Comparison of ENCODE assay signal across 2 cellular contexts in the genomic region with DNA sequence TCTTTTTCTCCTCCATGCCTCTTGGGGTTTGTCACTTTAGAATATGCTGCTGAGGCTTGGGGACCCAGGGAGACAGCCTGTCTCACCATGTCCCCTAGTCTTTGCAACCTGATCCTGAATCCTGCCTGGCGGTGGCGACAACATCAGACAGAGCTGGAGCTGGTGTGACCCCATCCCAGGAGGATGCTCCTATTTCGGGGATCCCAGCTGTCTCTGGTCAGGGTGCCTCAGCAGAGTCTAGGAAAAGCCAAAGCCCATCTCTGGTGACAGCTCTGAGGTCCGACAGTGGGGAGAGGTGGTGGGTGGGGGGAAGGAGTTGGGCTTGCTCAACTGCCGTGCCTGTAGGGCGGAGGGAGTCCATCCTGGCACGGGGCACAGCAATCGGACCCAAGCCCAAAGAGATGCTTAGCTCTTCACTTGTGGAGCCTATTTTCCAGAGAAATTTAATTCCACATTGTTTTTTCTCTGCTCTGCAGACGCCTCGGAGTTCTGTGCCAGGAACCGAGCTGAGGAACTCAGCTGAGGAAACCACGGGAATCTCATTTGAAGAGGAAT.
A peak's percentile ranks its signal among the peaks of the same experiment; 100 is the strongest.
TF ChIP-seq lines count a peak whose summit lies in the region.

No MANE protein-coding gene starts in this region.

TF ChIP-seq in HepG2, 621 proteins besides CTCF, POLR2A, EP300 and RAD21 (continues in another document):
- no peak for TF ChIP-seq RBM22 (optimal IDR thresholded peaks at IDR 0.05; ENCODE audit: low read length)
- TF ChIP-seq CHCHD3 (CRISPR knock-in tag; IDR thresholded peaks at IDR 0.05): no peak
- TF ChIP-seq, protein P1, sequence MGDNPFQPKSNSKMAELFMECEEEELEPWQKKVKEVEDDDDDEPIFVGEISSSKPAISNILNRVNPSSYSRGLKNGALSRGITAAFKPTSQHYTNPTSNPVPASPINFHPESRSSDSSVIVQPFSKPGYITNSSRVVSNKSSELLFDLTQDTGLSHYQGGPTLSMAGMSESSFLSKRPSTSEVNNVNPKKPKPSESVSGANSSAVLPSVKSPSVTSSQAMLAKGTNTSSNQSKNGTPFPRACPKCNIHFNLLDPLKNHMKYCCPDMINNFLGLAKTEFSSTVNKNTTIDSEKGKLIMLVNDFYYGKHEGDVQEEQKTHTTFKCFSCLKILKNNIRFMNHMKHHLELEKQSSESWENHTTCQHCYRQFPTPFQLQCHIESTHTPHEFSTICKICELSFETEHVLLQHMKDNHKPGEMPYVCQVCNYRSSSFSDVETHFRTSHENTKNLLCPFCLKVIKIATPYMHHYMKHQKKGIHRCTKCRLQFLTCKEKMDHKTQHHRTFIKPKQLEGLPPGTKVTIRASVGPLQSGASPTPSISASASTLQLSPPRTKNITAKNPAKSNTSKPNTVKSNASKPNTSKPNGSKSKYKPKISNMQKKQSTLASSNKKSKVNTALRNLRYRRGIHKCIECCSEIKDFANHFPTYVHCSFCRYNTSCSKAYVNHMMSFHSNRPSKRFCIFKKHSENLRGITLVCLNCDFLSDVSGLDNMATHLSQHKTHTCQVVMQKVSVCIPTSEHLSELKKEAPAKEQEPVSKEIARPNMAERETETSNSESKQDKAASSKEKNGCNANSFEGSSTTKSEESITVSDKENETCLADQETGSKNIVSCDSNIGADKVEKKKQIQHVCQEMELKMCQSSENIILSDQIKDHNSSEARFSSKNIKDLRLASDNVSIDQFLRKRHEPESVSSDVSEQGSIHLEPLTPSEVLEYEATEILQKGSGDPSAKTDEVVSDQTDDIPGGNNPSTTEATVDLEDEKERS (CRISPR knock-in tag; IDR thresholded peaks at IDR 0.05): no peak
- TF ChIP-seq, protein P2, sequence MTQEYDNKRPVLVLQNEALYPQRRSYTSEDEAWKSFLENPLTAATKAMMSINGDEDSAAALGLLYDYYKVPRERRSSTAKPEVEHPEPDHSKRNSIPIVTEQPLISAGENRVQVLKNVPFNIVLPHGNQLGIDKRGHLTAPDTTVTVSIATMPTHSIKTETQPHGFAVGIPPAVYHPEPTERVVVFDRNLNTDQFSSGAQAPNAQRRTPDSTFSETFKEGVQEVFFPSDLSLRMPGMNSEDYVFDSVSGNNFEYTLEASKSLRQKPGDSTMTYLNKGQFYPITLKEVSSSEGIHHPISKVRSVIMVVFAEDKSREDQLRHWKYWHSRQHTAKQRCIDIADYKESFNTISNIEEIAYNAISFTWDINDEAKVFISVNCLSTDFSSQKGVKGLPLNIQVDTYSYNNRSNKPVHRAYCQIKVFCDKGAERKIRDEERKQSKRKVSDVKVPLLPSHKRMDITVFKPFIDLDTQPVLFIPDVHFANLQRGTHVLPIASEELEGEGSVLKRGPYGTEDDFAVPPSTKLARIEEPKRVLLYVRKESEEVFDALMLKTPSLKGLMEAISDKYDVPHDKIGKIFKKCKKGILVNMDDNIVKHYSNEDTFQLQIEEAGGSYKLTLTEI (CRISPR knock-in tag; conservative IDR thresholded peaks at IDR 0.05): no peak
- no peak for TF ChIP-seq ZNF496 (CRISPR knock-in tag; IDR thresholded peaks at IDR 0.05; ENCODE audit: insufficient replicate concordance)
- no peak for TF ChIP-seq ZNF530 (CRISPR knock-in tag; IDR thresholded peaks at IDR 0.05; ENCODE audit: low read depth)
- TF ChIP-seq, protein P3, sequence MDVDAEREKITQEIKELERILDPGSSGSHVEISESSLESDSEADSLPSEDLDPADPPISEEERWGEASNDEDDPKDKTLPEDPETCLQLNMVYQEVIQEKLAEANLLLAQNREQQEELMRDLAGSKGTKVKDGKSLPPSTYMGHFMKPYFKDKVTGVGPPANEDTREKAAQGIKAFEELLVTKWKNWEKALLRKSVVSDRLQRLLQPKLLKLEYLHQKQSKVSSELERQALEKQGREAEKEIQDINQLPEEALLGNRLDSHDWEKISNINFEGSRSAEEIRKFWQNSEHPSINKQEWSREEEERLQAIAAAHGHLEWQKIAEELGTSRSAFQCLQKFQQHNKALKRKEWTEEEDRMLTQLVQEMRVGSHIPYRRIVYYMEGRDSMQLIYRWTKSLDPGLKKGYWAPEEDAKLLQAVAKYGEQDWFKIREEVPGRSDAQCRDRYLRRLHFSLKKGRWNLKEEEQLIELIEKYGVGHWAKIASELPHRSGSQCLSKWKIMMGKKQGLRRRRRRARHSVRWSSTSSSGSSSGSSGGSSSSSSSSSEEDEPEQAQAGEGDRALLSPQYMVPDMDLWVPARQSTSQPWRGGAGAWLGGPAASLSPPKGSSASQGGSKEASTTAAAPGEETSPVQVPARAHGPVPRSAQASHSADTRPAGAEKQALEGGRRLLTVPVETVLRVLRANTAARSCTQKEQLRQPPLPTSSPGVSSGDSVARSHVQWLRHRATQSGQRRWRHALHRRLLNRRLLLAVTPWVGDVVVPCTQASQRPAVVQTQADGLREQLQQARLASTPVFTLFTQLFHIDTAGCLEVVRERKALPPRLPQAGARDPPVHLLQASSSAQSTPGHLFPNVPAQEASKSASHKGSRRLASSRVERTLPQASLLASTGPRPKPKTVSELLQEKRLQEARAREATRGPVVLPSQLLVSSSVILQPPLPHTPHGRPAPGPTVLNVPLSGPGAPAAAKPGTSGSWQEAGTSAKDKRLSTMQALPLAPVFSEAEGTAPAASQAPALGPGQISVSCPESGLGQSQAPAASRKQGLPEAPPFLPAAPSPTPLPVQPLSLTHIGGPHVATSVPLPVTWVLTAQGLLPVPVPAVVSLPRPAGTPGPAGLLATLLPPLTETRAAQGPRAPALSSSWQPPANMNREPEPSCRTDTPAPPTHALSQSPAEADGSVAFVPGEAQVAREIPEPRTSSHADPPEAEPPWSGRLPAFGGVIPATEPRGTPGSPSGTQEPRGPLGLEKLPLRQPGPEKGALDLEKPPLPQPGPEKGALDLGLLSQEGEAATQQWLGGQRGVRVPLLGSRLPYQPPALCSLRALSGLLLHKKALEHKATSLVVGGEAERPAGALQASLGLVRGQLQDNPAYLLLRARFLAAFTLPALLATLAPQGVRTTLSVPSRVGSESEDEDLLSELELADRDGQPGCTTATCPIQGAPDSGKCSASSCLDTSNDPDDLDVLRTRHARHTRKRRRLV (CRISPR knock-in tag; IDR thresholded peaks at IDR 0.05): no peak
- TF ChIP-seq ZXDC (CRISPR knock-in tag; IDR thresholded peaks at IDR 0.05): peak; percentile 20; the same call in 1 of the 2 replicates
- TF ChIP-seq ZNF766 (CRISPR knock-in tag; IDR thresholded peaks at IDR 0.05; ENCODE audit: borderline replicate concordance): no peak

TF ChIP-seq in H1, 55 proteins besides CTCF, POLR2A, EP300 and RAD21:
- no peak for TF ChIP-seq TEAD4 (IDR thresholded peaks at IDR 0.05; ENCODE audit: low read depth, low read length)
- TF ChIP-seq SIRT6 (IDR thresholded peaks at IDR 0.05; ENCODE audit: low read length): no peak
